10 cellular contexts compared by ENCODE assay signal in genomic region chr20:32439132-32439829, GRCh38.
DNase-seq lines count a peak whose midpoint lies in the region; ATAC-seq and TF ChIP-seq lines count a peak whose summit lies in the region.
"Had no signal": no experiment of that assay in that cellular context is flagged by ENCODE, and none has a peak within 500 bp of the region (broad histone marks: within the 10 kb centered on the region; RNA-seq: fewer than 3 reads in every experiment).

No MANE protein-coding gene starts in this region.

- H3K27me3 Mint-ChIP-seq in activated CD8-positive, alpha-beta memory T cell treated with anti-CD3 and anti-CD28 coated beads, Interleukin-2, amount 10 ng/mL, durations not matched to agents 7 days and 5 days = no peaks in the 10 kb centered on the region

- TF ChIP-seq CTCF in omental fat pad (IDR thresholded peaks at IDR 0.05) = no peak

- peak; percentile 34 for ATAC-seq in activated CD8-positive, alpha-beta memory T cell treated with anti-CD3 and anti-CD28 coated beads, Interleukin-2, amount 10 ng/mL, durations not matched to agents 7 days and 5 days
- ATAC-seq in omental fat pad (ENCODE audit: low FRiP score) = no peak
- no peak for ATAC-seq in HG03097 (IDR thresholded peaks at IDR 0.05; ENCODE audit: low FRiP score, unreplicated experiment)

- no peak overlapping the region for H3K4me3 Mint-ChIP-seq in activated CD8-positive, alpha-beta memory T cell treated with anti-CD3 and anti-CD28 coated beads, Interleukin-2, amount 10 ng/mL, durations not matched to agents 7 days and 5 days

- H3K27ac ChIP-seq in subcutaneous abdominal adipose tissue (ENCODE audit: low read depth, low read length) (peak overlapping the region; percentile 15), caudate nucleus (ENCODE audit: low read depth, low read length) (no peak overlapping the region)

- no peaks in the 10 kb centered on the region for H3K9me3 Mint-ChIP-seq in activated CD8-positive, alpha-beta memory T cell treated with anti-CD3 and anti-CD28 coated beads, Interleukin-2, amount 10 ng/mL, durations not matched to agents 7 days and 5 days (ENCODE audit: low read depth)

- DNase-seq in activated T-cell treated with anti-CD3 and anti-CD28 coated beads for 48 hours (ENCODE audit: low read depth) (peak; percentile 41), activated T-cell treated with anti-CD3 and anti-CD28 coated beads for 4 hours (no peak), kidney tubule cell (ENCODE audit: low spot score) (peak; percentile 69), omental fat pad (ENCODE audit: low spot score) (no peak), caudate nucleus (lab: John Stamatoyannopoulos, UW) (no peak)
- DNase-seq in activated CD8-positive, alpha-beta memory T cell treated with anti-CD3 and anti-CD28 coated beads, Interleukin-2, amount 10 ng/mL, durations not matched to agents 7 days and 5 days = peak; percentile 53
- DNase-seq: NCI-H1436, trophoblast cell had no signal

- peaks cover 32% of the 10 kb centered on the region for H3K4me1 Mint-ChIP-seq in activated CD8-positive, alpha-beta memory T cell treated with anti-CD3 and anti-CD28 coated beads, Interleukin-2, amount 10 ng/mL, durations not matched to agents 7 days and 5 days

- peaks cover 2 to 30% (median 17%) of the 10 kb centered on the region in 5 donors for H3K4me1 ChIP-seq in subcutaneous abdominal adipose tissue (ENCODE audit: control insufficient read depth in 5 of 5, insufficient read depth in 5 of 5, low read length in 5 of 5)

- H3K9me3 ChIP-seq in subcutaneous abdominal adipose tissue (ENCODE audit: control insufficient read depth in 5 of 5, low read length in 5 of 5) = no peaks in the 10 kb centered on the region

- H3K36me3 ChIP-seq in subcutaneous abdominal adipose tissue (ENCODE audit: control insufficient read depth in 5 of 5, insufficient read depth in 5 of 5, low read length in 5 of 5) = peaks cover 0 to 68% (median 57%) of the 10 kb centered on the region in 5 donors

- no peaks in the 10 kb centered on the region for H3K27me3 ChIP-seq in subcutaneous abdominal adipose tissue (ENCODE audit: control insufficient read depth in 5 of 5, insufficient read depth in 4 of 5, low read length in 5 of 5)

- H3K9ac ChIP-seq in subcutaneous abdominal adipose tissue (ENCODE audit: low read length in 5 of 5) = no peak overlapping the region

- no peak overlapping the region for H3K4me3 ChIP-seq in subcutaneous abdominal adipose tissue (ENCODE audit: low read depth in 1 of 5, low read length in 5 of 5)

- CTCF ChIA-PET in activated CD8-positive, alpha-beta memory T cell treated with anti-CD3 and anti-CD28 coated beads, Interleukin-2, amount 10 ng/mL, durations not matched to agents 7 days and 5 days (lab: Charles Lee) = interaction anchor here (0.9 to 1.3 kb wide), 2 partner anchors 12 to 82 kb away, joined by 3 read pairs; no protein-coding TSS in a partner anchor

- H3K27ac Mint-ChIP-seq in activated CD8-positive, alpha-beta memory T cell treated with anti-CD3 and anti-CD28 coated beads, Interleukin-2, amount 10 ng/mL, durations not matched to agents 7 days and 5 days = no peak overlapping the region

- H3K36me3 Mint-ChIP-seq in activated CD8-positive, alpha-beta memory T cell treated with anti-CD3 and anti-CD28 coated beads, Interleukin-2, amount 10 ng/mL, durations not matched to agents 7 days and 5 days = peaks cover 27% of the 10 kb centered on the region

Comparison
In these comparisons a context has a peak if more than half of its experiments do, and no peak if none do; other contexts are left out.
1. DNase-seq: peak in activated T-cell treated with anti-CD3 and anti-CD28 coated beads for 48 hours (single experiment), activated CD8-positive, alpha-beta memory T cell treated with anti-CD3 and anti-CD28 coated beads, Interleukin-2, amount 10 ng/mL, durations not matched to agents 7 days and 5 days (single experiment) and kidney tubule cell (single experiment); none in activated T-cell treated with anti-CD3 and anti-CD28 coated beads for 4 hours (single experiment), omental fat pad (single experiment) and caudate nucleus (0 of 61).